ENCODE assay signal across 1 cellular context in genomic region chr12:54191550-54192022, GRCh38.
TF ChIP-seq lines count a peak whose summit lies in the region.

No MANE protein-coding gene starts in this region.

TF ChIP-seq in HEK293, 187 proteins besides CTCF, POLR2A, EP300 and RAD21 (continued from another document and continues in another):
- TF ChIP-seq ELK4 (IDR thresholded peaks at IDR 0.05; ENCODE audit: borderline replicate concordance, low read depth, low read length) (no peak), SCRT2 (tag by site-specific recombination; IDR thresholded peaks at IDR 0.05) (no peak), ZNF366 (tag by site-specific recombination; conservative IDR thresholded peaks at IDR 0.05) (peak; percentile 24; the same call in 1 of the 2 replicates), KLF10 (tag by site-specific recombination; IDR thresholded peaks at IDR 0.05) (peak; percentile 63), ZNF529 (tag by site-specific recombination; IDR thresholded peaks at IDR 0.05; ENCODE audit: insufficient replicate concordance) (no peak), ZFP3 (tag by site-specific recombination; IDR thresholded peaks at IDR 0.05; ENCODE audit: low read depth) (no peak), ZNF692 (tag by site-specific recombination; IDR thresholded peaks at IDR 0.05) (peak; percentile 83), ZNF610 (tag by site-specific recombination; IDR thresholded peaks at IDR 0.05; ENCODE audit: borderline replicate concordance) (peak; percentile 55; the same call in 1 of the 2 replicates), ZNF140 (tag by site-specific recombination; IDR thresholded peaks at IDR 0.05) (no peak), ZFP37 (tag by site-specific recombination; IDR thresholded peaks at IDR 0.05) (0 out of 2 replicates have a peak, but pooled peaks have one; percentile 27), ZNF837 (tag by site-specific recombination; IDR thresholded peaks at IDR 0.05) (no peak), ZNF654 (tag by site-specific recombination; IDR thresholded peaks at IDR 0.05; ENCODE audit: low read depth) (peak; percentile 100), ZNF302 (tag by site-specific recombination; IDR thresholded peaks at IDR 0.05; ENCODE audit: low read depth) (no peak), ZBTB21 (tag by site-specific recombination; IDR thresholded peaks at IDR 0.05) (peak; percentile 70), ZNF623 (tag by site-specific recombination; IDR thresholded peaks at IDR 0.05) (peak; percentile 45), BCL11B (tag by site-specific recombination; IDR thresholded peaks at IDR 0.05; ENCODE audit: low read depth) (peak; percentile 65; the same call in 1 of the 2 replicates), ZNF48 (tag by site-specific recombination; IDR thresholded peaks at IDR 0.05) (no peak), ZNF121 (tag by site-specific recombination; IDR thresholded peaks at IDR 0.05) (no peak), ZBTB17 (tag by site-specific recombination; IDR thresholded peaks at IDR 0.05) (peak; percentile 93), MEIS1 (CRISPR knock-in tag; IDR thresholded peaks at IDR 0.05; ENCODE audit: borderline replicate concordance) (no peak), ZNF416 (tag by site-specific recombination; IDR thresholded peaks at IDR 0.05) (no peak), ZFP69B (tag by site-specific recombination; IDR thresholded peaks at IDR 0.05) (peak; percentile 74; the same call in 1 of the 2 replicates), ZNF530 (tag by site-specific recombination; IDR thresholded peaks at IDR 0.05; ENCODE audit: low read depth) (no peak), ZXDB (tag by site-specific recombination; IDR thresholded peaks at IDR 0.05) (peak; percentile 91), ZNF626 (tag by site-specific recombination; IDR thresholded peaks at IDR 0.05) (no peak), ZNF433 (tag by site-specific recombination; IDR thresholded peaks at IDR 0.05; ENCODE audit: low read depth) (no peak), ZNF280C (tag by site-specific recombination; IDR thresholded peaks at IDR 0.05) (no peak), ZNF175 (tag by site-specific recombination; IDR thresholded peaks at IDR 0.05) (no peak), ZNF791 (tag by site-specific recombination; IDR thresholded peaks at IDR 0.05) (no peak), ZNF621 (tag by site-specific recombination; IDR thresholded peaks at IDR 0.05) (no peak), ZNF561 (tag by site-specific recombination; IDR thresholded peaks at IDR 0.05; ENCODE audit: borderline replicate concordance) (no peak)
- TF ChIP-seq, protein P1, sequence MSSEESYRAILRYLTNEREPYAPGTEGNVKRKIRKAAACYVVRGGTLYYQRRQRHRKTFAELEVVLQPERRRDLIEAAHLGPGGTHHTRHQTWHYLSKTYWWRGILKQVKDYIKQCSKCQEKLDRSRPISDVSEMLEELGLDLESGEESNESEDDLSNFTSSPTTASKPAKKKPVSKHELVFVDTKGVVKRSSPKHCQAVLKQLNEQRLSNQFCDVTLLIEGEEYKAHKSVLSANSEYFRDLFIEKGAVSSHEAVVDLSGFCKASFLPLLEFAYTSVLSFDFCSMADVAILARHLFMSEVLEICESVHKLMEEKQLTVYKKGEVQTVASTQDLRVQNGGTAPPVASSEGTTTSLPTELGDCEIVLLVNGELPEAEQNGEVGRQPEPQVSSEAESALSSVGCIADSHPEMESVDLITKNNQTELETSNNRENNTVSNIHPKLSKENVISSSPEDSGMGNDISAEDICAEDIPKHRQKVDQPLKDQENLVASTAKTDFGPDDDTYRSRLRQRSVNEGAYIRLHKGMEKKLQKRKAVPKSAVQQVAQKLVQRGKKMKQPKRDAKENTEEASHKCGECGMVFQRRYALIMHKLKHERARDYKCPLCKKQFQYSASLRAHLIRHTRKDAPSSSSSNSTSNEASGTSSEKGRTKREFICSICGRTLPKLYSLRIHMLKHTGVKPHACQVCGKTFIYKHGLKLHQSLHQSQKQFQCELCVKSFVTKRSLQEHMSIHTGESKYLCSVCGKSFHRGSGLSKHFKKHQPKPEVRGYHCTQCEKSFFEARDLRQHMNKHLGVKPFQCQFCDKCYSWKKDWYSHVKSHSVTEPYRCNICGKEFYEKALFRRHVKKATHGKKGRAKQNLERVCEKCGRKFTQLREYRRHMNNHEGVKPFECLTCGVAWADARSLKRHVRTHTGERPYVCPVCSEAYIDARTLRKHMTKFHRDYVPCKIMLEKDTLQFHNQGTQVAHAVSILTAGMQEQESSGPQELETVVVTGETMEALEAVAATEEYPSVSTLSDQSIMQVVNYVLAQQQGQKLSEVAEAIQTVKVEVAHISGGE (tag by site-specific recombination; conservative IDR thresholded peaks at IDR 0.05; ENCODE audit: low read depth), result no peak; the same call in 1 of the 2 replicates
- TF ChIP-seq, protein P2, sequence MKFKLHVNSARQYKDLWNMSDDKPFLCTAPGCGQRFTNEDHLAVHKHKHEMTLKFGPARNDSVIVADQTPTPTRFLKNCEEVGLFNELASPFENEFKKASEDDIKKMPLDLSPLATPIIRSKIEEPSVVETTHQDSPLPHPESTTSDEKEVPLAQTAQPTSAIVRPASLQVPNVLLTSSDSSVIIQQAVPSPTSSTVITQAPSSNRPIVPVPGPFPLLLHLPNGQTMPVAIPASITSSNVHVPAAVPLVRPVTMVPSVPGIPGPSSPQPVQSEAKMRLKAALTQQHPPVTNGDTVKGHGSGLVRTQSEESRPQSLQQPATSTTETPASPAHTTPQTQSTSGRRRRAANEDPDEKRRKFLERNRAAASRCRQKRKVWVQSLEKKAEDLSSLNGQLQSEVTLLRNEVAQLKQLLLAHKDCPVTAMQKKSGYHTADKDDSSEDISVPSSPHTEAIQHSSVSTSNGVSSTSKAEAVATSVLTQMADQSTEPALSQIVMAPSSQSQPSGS (tag by site-specific recombination; IDR thresholded peaks at IDR 0.05; ENCODE audit: low read depth), result no peak
- TF ChIP-seq, protein P3, sequence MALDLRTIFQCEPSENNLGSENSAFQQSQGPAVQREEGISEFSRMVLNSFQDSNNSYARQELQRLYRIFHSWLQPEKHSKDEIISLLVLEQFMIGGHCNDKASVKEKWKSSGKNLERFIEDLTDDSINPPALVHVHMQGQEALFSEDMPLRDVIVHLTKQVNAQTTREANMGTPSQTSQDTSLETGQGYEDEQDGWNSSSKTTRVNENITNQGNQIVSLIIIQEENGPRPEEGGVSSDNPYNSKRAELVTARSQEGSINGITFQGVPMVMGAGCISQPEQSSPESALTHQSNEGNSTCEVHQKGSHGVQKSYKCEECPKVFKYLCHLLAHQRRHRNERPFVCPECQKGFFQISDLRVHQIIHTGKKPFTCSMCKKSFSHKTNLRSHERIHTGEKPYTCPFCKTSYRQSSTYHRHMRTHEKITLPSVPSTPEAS (tag by site-specific recombination; IDR thresholded peaks at IDR 0.05), result peak; percentile 66
- TF ChIP-seq, protein P4, sequence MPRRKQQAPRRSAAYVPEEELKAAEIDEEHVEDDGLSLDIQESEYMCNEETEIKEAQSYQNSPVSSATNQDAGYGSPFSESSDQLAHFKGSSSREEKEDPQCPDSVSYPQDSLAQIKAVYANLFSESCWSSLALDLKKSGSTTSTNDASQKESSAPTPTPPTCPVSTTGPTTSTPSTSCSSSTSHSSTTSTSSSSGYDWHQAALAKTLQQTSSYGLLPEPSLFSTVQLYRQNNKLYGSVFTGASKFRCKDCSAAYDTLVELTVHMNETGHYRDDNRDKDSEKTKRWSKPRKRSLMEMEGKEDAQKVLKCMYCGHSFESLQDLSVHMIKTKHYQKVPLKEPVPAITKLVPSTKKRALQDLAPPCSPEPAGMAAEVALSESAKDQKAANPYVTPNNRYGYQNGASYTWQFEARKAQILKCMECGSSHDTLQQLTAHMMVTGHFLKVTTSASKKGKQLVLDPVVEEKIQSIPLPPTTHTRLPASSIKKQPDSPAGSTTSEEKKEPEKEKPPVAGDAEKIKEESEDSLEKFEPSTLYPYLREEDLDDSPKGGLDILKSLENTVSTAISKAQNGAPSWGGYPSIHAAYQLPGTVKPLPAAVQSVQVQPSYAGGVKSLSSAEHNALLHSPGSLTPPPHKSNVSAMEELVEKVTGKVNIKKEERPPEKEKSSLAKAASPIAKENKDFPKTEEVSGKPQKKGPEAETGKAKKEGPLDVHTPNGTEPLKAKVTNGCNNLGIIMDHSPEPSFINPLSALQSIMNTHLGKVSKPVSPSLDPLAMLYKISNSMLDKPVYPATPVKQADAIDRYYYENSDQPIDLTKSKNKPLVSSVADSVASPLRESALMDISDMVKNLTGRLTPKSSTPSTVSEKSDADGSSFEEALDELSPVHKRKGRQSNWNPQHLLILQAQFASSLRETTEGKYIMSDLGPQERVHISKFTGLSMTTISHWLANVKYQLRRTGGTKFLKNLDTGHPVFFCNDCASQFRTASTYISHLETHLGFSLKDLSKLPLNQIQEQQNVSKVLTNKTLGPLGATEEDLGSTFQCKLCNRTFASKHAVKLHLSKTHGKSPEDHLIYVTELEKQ (tag by site-specific recombination; IDR thresholded peaks at IDR 0.05; ENCODE audit: borderline replicate concordance), result no peak
- TF ChIP-seq, protein P5, sequence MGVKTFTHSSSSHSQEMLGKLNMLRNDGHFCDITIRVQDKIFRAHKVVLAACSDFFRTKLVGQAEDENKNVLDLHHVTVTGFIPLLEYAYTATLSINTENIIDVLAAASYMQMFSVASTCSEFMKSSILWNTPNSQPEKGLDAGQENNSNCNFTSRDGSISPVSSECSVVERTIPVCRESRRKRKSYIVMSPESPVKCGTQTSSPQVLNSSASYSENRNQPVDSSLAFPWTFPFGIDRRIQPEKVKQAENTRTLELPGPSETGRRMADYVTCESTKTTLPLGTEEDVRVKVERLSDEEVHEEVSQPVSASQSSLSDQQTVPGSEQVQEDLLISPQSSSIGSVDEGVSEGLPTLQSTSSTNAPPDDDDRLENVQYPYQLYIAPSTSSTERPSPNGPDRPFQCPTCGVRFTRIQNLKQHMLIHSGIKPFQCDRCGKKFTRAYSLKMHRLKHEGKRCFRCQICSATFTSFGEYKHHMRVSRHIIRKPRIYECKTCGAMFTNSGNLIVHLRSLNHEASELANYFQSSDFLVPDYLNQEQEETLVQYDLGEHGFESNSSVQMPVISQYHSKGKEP (tag by site-specific recombination; IDR thresholded peaks at IDR 0.05), result no peak
- TF ChIP-seq, protein P6, sequence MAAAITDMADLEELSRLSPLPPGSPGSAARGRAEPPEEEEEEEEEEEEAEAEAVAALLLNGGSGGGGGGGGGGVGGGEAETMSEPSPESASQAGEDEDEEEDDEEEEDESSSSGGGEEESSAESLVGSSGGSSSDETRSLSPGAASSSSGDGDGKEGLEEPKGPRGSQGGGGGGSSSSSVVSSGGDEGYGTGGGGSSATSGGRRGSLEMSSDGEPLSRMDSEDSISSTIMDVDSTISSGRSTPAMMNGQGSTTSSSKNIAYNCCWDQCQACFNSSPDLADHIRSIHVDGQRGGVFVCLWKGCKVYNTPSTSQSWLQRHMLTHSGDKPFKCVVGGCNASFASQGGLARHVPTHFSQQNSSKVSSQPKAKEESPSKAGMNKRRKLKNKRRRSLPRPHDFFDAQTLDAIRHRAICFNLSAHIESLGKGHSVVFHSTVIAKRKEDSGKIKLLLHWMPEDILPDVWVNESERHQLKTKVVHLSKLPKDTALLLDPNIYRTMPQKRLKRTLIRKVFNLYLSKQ (tag by site-specific recombination; IDR thresholded peaks at IDR 0.05; ENCODE audit: borderline replicate concordance), result no peak
- TF ChIP-seq, protein P7, sequence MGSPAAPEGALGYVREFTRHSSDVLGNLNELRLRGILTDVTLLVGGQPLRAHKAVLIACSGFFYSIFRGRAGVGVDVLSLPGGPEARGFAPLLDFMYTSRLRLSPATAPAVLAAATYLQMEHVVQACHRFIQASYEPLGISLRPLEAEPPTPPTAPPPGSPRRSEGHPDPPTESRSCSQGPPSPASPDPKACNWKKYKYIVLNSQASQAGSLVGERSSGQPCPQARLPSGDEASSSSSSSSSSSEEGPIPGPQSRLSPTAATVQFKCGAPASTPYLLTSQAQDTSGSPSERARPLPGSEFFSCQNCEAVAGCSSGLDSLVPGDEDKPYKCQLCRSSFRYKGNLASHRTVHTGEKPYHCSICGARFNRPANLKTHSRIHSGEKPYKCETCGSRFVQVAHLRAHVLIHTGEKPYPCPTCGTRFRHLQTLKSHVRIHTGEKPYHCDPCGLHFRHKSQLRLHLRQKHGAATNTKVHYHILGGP (tag by site-specific recombination; IDR thresholded peaks at IDR 0.05), result no peak
